8 cellular contexts compared by ENCODE assay signal in the genomic region with DNA sequence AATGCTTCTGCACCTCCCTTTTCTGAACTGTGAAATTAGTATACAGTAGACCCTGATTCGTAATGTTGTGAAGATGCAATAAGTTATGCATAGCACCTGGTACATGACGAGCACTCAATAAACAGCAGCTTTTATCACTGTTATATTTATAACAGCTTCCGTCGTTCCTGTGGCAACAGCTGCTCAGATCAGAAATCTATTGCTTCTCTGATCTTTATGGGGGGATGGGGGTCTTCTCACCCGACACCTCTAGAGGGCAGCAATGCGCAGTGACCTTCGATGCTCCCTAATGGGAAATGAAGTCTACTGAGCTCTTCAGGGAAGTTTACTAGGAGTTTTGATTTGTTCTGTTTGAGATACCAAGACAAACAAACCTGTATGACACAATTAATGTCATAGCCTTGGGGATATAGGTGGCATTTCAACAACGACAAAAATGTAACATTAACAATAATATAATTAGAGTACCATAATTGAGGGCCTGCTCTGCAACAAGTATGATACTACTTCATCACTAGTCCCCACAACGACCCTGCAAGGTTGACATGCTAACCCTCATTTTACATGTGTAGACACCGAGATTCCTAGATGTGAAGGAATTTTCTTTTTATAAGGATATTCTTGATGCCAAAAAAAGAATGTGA.
A peak's percentile ranks its signal among the peaks of the same experiment; 100 is the strongest.
DNase-seq lines count a peak whose midpoint lies in the region; ATAC-seq lines count a peak whose summit lies in the region.

No MANE protein-coding gene starts in this region.

- no peak overlapping the region for H3K4me3 ChIP-seq in mesenchymal stem cell (ENCODE audit: insufficient read depth in 1 of 2, low read depth in 1 of 2, low read length in 2 of 2)

- H3K9me3 ChIP-seq in mesenchymal stem cell (ENCODE audit: control insufficient read depth, low read length), result no peaks in the 10 kb centered on the region

- 29% methylated on average over 6 of the region's 10 CpGs for WGBS in mesenchymal stem cell

- no peak overlapping the region for H3K27ac ChIP-seq in mesenchymal stem cell (ENCODE audit: low read length, poor library complexity, severe bottlenecking)

- H3K27me3 ChIP-seq in mesenchymal stem cell (ENCODE audit: control insufficient read depth in 1 of 2, insufficient read depth in 1 of 2, low read length in 2 of 2), result peaks cover 0 to 6% of the 10 kb centered on the region in 2 experiments

- DNase-seq in Ammon's horn (ENCODE audit: low spot score), result peak; percentile 75
- DNase-seq in LoVo (ENCODE audit: low spot score), result peak; percentile 31
- peak; percentile 62 for DNase-seq in activated CD4-positive, CD25-positive, alpha-beta regulatory T cell treated with anti-CD3 and anti-CD28 coated beads, Interleukin-2, amount 50 U/mL, for 72 hours
- DNase-seq in cerebellum (ENCODE audit: low spot score), result peak; percentile 19
- DNase-seq in mesenchymal stem cell, result peak; percentile 41
- peak; percentile 43 to 55 for DNase-seq in stimulated activated CD8-positive, alpha-beta memory T cell treated with anti-CD3 and anti-CD28 coated beads, Interleukin-7, amount 100 ng/mL, for 4 hours (ENCODE audit: low read depth in 2 of 2)

- no peak overlapping the region for H3K9ac ChIP-seq in mesenchymal stem cell (ENCODE audit: low read length)

- no peak overlapping the region for H2AFZ ChIP-seq in mesenchymal stem cell (ENCODE audit: low read depth, low read length)

- no peak overlapping the region for H3K4ac ChIP-seq in mesenchymal stem cell (ENCODE audit: low read depth in 1 of 2, low read length in 2 of 2)

- peak; percentile 64 for ATAC-seq in GM19023 (IDR thresholded peaks at IDR 0.05; ENCODE audit: unreplicated experiment)
- ATAC-seq in HG03469 (IDR thresholded peaks at IDR 0.05; ENCODE audit: unreplicated experiment), result no peak

- no peak overlapping the region for H3K18ac ChIP-seq in mesenchymal stem cell (ENCODE audit: low read depth in 1 of 2, low read length in 2 of 2)

- no peak overlapping the region for H4K8ac ChIP-seq in mesenchymal stem cell (ENCODE audit: low read length)

- H3K23ac ChIP-seq in mesenchymal stem cell (ENCODE audit: low read length in 2 of 2), result no peak overlapping the region

- H2BK120ac ChIP-seq in mesenchymal stem cell (ENCODE audit: low read depth, low read length), result no peak overlapping the region

- no peak overlapping the region for H2BK12ac ChIP-seq in mesenchymal stem cell (ENCODE audit: low read length in 2 of 2)

- no peak overlapping the region for H3K14ac ChIP-seq in mesenchymal stem cell (ENCODE audit: low read length in 2 of 2)

- no peak overlapping the region for H2BK15ac ChIP-seq in mesenchymal stem cell (ENCODE audit: low read depth, poor library complexity, severe bottlenecking)

- H3K36me3 ChIP-seq in mesenchymal stem cell (ENCODE audit: control insufficient read depth in 1 of 2, insufficient read depth in 2 of 2, low read depth in 1 of 2, low read length in 2 of 2), result no peaks in the 10 kb centered on the region

- H2AK5ac ChIP-seq in mesenchymal stem cell (ENCODE audit: low read length, severe bottlenecking), result no peak overlapping the region

- H3K4me1 ChIP-seq in mesenchymal stem cell (ENCODE audit: control insufficient read depth, insufficient read depth, low read depth, low read length), result no peaks in the 10 kb centered on the region

- H2BK5ac ChIP-seq in mesenchymal stem cell (ENCODE audit: low read depth, low read length, poor library complexity, severe bottlenecking), result no peak overlapping the region

- H4K91ac ChIP-seq in mesenchymal stem cell (ENCODE audit: low read length), result no peak overlapping the region

- no peaks in the 10 kb centered on the region for H3K79me1 ChIP-seq in mesenchymal stem cell (replicated peaks; ENCODE audit: low read length, poor library complexity, severe bottlenecking)

- H3K4me2 ChIP-seq in mesenchymal stem cell (ENCODE audit: low read length, poor library complexity, severe bottlenecking), result no peak overlapping the region

Comparison
In these comparisons a context has a peak if more than half of its experiments do, and no peak if none do; other contexts are left out.
1. DNase-seq: peak in every context shown above with its lines; median percentile 75 in Ammon's horn; 62 in activated CD4-positive, CD25-positive, alpha-beta regulatory T cell treated with anti-CD3 and anti-CD28 coated beads, Interleukin-2, amount 50 U/mL, for 72 hours; 49 in stimulated activated CD8-positive, alpha-beta memory T cell treated with anti-CD3 and anti-CD28 coated beads, Interleukin-7, amount 100 ng/mL, for 4 hours; 41 in mesenchymal stem cell; 31 in LoVo; 19 in cerebellum.